ENCODE assay signal across 23 cellular contexts in genomic region chr3:24986635-24987034, GRCh38.
"Had no signal": no experiment of that assay in that cellular context is flagged by ENCODE, and none has a peak within 500 bp of the region (broad histone marks: within the 10 kb centered on the region; RNA-seq: fewer than 3 reads in every experiment).

No MANE protein-coding gene starts in this region.

- H3K4me2 ChIP-seq: hepatocyte, smooth muscle cell had no signal

- H3K36me3 Mint-ChIP-seq: naive thymus-derived CD8-positive, alpha-beta T cell; stimulated activated effector memory CD8-positive, alpha-beta T cell treated with anti-CD3 and anti-CD28 coated beads, Interleukin-12 subunit alpha, Interleukin-12 subunit beta, amount 100 ng/mL, for 72 hours had no signal

- H3K4me1 Mint-ChIP-seq: naive thymus-derived CD8-positive, alpha-beta T cell; neural crest cell; stimulated activated effector memory CD8-positive, alpha-beta T cell treated with anti-CD3 and anti-CD28 coated beads, Interleukin-12 subunit alpha, Interleukin-12 subunit beta, amount 100 ng/mL, for 72 hours had no signal

- H3K27ac Mint-ChIP-seq: naive thymus-derived CD8-positive, alpha-beta T cell; progenitor cell of endocrine pancreas; stimulated activated effector memory CD8-positive, alpha-beta T cell treated with anti-CD3 and anti-CD28 coated beads, Interleukin-12 subunit alpha, Interleukin-12 subunit beta, amount 100 ng/mL, for 72 hours; stimulated activated naive CD8-positive, alpha-beta T cell treated with anti-CD3 and anti-CD28 coated beads, Interleukin-15, Interleukin-2, amounts not matched to agents 100 ng/mL and 50 ng/mL, for 24 hours had no signal

- H3K36me3 ChIP-seq: colonic mucosa, esophagus squamous epithelium, gastroesophageal sphincter, pancreas, tibial nerve had no signal

- H2AFZ ChIP-seq: hepatocyte had no signal

- H3K4me3 Mint-ChIP-seq: naive thymus-derived CD8-positive, alpha-beta T cell; neural crest cell; stimulated activated effector memory CD8-positive, alpha-beta T cell treated with anti-CD3 and anti-CD28 coated beads, Interleukin-12 subunit alpha, Interleukin-12 subunit beta, amount 100 ng/mL, for 72 hours; stimulated activated naive CD8-positive, alpha-beta T cell treated with anti-CD3 and anti-CD28 coated beads, Interleukin-15, Interleukin-2, amounts not matched to agents 100 ng/mL and 50 ng/mL, for 24 hours had no signal

- H3K79me2 ChIP-seq: hepatocyte had no signal

- H3K27me3 ChIP-seq: colonic mucosa, esophagus squamous epithelium, gastroesophageal sphincter, hepatocyte, pancreas, testis, tibial nerve had no signal

- H3K27ac ChIP-seq: colonic mucosa, esophagus squamous epithelium, gastroesophageal sphincter, hepatocyte, pancreas, testis, tibial nerve had no signal

- H3K4me1 ChIP-seq: colonic mucosa, esophagus squamous epithelium, pancreas, testis, tibial nerve had no signal

- H3K27me3 Mint-ChIP-seq: naive thymus-derived CD8-positive, alpha-beta T cell; progenitor cell of endocrine pancreas; stimulated activated naive CD8-positive, alpha-beta T cell treated with anti-CD3 and anti-CD28 coated beads, Interleukin-15, Interleukin-2, amounts not matched to agents 100 ng/mL and 50 ng/mL, for 24 hours had no signal

- H3K9me3 ChIP-seq: colonic mucosa, esophagus squamous epithelium, gastroesophageal sphincter, mucosa of descending colon, pancreas, testis, tibial nerve had no signal

- DNase-seq: colonic mucosa; dermis blood vessel endothelial cell; esophagus squamous epithelium; foreskin fibroblast; islet precursor cell; mammary epithelial cell; mucosa of descending colon; naive thymus-derived CD8-positive, alpha-beta T cell; nucleus accumbens; pancreas; right cardiac atrium; stimulated activated CD4-positive, alpha-beta T cell treated with anti-CD3 and anti-CD28 coated beads, Interleukin-4, amount 100 ng/mL, for 1 hour; stimulated activated CD8-positive, alpha-beta memory T cell treated with anti-CD3 and anti-CD28 coated beads, Interleukin-4, amount 100 ng/mL, for 48 hours; testis had no signal

- H3K9me3 Mint-ChIP-seq: neural crest cell; stimulated activated naive CD8-positive, alpha-beta T cell treated with anti-CD3 and anti-CD28 coated beads, Interleukin-15, Interleukin-2, amounts not matched to agents 100 ng/mL and 50 ng/mL, for 24 hours had no signal

- ATAC-seq: gastroesophageal sphincter; left lobe of liver; mucosa of descending colon; naive thymus-derived CD8-positive, alpha-beta T cell; pancreas; right cardiac atrium; stimulated activated effector memory CD8-positive, alpha-beta T cell treated with anti-CD3 and anti-CD28 coated beads, Interleukin-12 subunit alpha, Interleukin-12 subunit beta, amount 100 ng/mL, for 72 hours had no signal

- H3K4me3 ChIP-seq: colonic mucosa, esophagus squamous epithelium, gastroesophageal sphincter, hepatocyte, mucosa of descending colon, pancreas, smooth muscle cell, testis, tibial nerve had no signal
